11 cellular contexts compared by ENCODE assay signal in the genomic region with DNA sequence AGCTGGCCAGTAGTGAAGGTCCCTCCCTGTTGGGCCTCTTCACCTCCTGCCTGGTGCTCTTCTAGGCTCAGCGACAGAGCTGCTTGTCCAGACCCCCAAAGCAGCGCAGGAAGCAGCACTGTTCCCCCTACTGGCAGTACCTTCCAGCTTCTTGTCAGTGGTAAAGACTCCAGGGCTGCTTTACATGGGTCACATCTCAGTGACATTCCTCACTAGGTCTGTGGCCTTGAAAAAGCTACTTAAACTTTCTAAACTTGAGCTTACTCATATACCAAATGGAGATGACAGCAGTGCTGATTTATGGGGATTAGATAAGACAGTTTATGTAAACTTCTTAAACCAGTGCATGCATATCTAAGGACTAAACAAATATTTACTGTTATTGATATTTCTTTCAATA.
A peak's percentile ranks its signal among the peaks of the same experiment; 100 is the strongest.
DNase-seq lines count a peak whose midpoint lies in the region; ATAC-seq and TF ChIP-seq lines count a peak whose summit lies in the region.
"Had no signal": no experiment of that assay in that cellular context is flagged by ENCODE, and none has a peak within 500 bp of the region (broad histone marks: within the 10 kb centered on the region; RNA-seq: fewer than 3 reads in every experiment).

No MANE protein-coding gene starts in this region.

- no peaks in the 10 kb centered on the region for H3K9me3 ChIP-seq in AG04450 (ENCODE audit: control insufficient read depth, insufficient read depth, low read length)

- CTCF ChIA-PET in AG04450 (lab: Charles Lee): no interaction called here

- POLR2A ChIA-PET in AG04450 (lab: Yijun Ruan, JAX): no interaction called here

- ATAC-seq in GM21737 (IDR thresholded peaks at IDR 0.05; ENCODE audit: unreplicated experiment) (no peak), GM18873 (IDR thresholded peaks at IDR 0.05; ENCODE audit: low FRiP score, unreplicated experiment) (no peak)

- H3K4me3 ChIP-seq in AG04450 (ENCODE audit: low read depth, low read length) (no peak overlapping the region), choroid plexus epithelial cell (ENCODE audit: low read depth, low read length) (no peak overlapping the region)

- no peaks in the 10 kb centered on the region for H3K27me3 ChIP-seq in AG04450 (ENCODE audit: control insufficient read depth, insufficient read depth, low read length)

- DNase-seq in AG04450 (ENCODE audit: low read depth, low spot score) (no peak), M059J (ENCODE audit: low read depth) (peak; percentile 39), choroid plexus epithelial cell (ENCODE audit: low read depth) (peak; percentile 45), inferior parietal cortex (ENCODE audit: extremely low spot score) (peak; percentile 43)
- no peak for DNase-seq in stimulated activated CD4-positive, alpha-beta T cell treated with anti-CD3 and anti-CD28 coated beads, Interleukin-4, amount 100 ng/mL, for 1 hour
- no peak for DNase-seq in stimulated activated naive CD4-positive, alpha-beta T cell treated with Interleukin-2 at 50 U/mL for 16 hours (lab: John Stamatoyannopoulos, UW)
- DNase-seq: cortex of kidney, NCI-H526 had no signal

- no peak overlapping the region for H3K27ac ChIP-seq in AG04450 (ENCODE audit: low read depth, low read length)
- H3K27ac ChIP-seq: C4-2B had no signal

- peak; percentile 22; the same call in 1 of the 2 replicates for TF ChIP-seq CTCF in AG04450 (IDR thresholded peaks at IDR 0.05; ENCODE audit: low read depth, low read length)
- TF ChIP-seq CTCF in choroid plexus epithelial cell (conservative IDR thresholded peaks at IDR 0.05; ENCODE audit: low read depth, low read length): peak; percentile 50

Comparison
In these comparisons a context has a peak if more than half of its experiments do, and no peak if none do; other contexts are left out.
1. DNase-seq: peak in M059J (single experiment), choroid plexus epithelial cell (single experiment) and inferior parietal cortex (single experiment); none in AG04450 (single experiment), stimulated activated CD4-positive, alpha-beta T cell treated with anti-CD3 and anti-CD28 coated beads, Interleukin-4, amount 100 ng/mL, for 1 hour (single experiment) and stimulated activated naive CD4-positive, alpha-beta T cell treated with Interleukin-2 at 50 U/mL for 16 hours (single experiment).